In the genomic region with DNA sequence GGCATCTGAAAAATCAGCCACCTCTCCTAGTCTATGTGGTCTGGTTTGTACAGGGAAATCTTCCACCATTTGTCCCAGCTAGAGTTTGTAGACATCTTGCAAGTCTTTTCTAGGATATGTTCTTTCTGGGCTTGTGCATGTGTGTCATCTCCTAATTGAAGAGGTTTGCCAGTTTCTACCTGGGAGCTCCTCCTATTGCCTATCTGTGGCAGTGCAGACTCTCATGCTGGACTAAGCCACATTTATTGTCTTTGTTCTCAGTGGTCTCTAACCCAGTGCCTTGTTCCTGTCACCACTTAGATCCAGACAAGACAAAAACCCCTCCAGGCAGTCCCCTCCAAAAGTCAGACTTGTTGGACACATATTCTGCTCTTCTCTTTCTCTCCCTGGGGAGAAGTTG, we compare ENCODE assay signal across 19 cellular contexts.
DNase-seq lines count a peak whose midpoint lies in the region; ATAC-seq and TF ChIP-seq lines count a peak whose summit lies in the region.
"Had no signal": no experiment of that assay in that cellular context is flagged by ENCODE, and none has a peak within 500 bp of the region (broad histone marks: within the 10 kb centered on the region; RNA-seq: fewer than 3 reads in every experiment).

No MANE protein-coding gene starts in this region.

- H4K20me1 ChIP-seq in GM23338 (replicated peaks; ENCODE audit: insufficient read depth) (no peaks in the 10 kb centered on the region), OCI-LY1 (ENCODE audit: insufficient read depth, low read length) (no peaks in the 10 kb centered on the region)

- H3K4me1 ChIP-seq in GM23338 (ENCODE audit: insufficient read depth) (no peaks in the 10 kb centered on the region), OCI-LY1 (ENCODE audit: insufficient read depth, low read length, severe bottlenecking) (no peaks in the 10 kb centered on the region)
- H3K4me1 ChIP-seq: HAP-1 had no signal

- H3K27me3 ChIP-seq in GM23338 (ENCODE audit: insufficient read depth) (no peaks in the 10 kb centered on the region), OCI-LY1 (ENCODE audit: insufficient read depth, low read length) (no peaks in the 10 kb centered on the region)

- H3F3A ChIP-seq in GM23338 (replicated peaks; ENCODE audit: low read depth) (no peaks in the 10 kb centered on the region), OCI-LY1 (ENCODE audit: insufficient read depth, low read length) (no peaks in the 10 kb centered on the region)

- H3K4me3 Mint-ChIP-seq in GM23338, result no peak overlapping the region
- H3K4me3 Mint-ChIP-seq: CD14-positive monocyte, T-helper 17 cell had no signal

- H3K36me3 Mint-ChIP-seq in GM23338 (ENCODE audit: low read depth), result peaks cover 3% of the 10 kb centered on the region; the same call in 2 of the 3 replicates
- H3K36me3 Mint-ChIP-seq: CD14-positive monocyte had no signal

- no peak overlapping the region for H3K27ac Mint-ChIP-seq in GM23338
- H3K27ac Mint-ChIP-seq: CD14-positive monocyte, T-helper 17 cell had no signal

- no peaks in the 10 kb centered on the region for H3K9me3 ChIP-seq in OCI-LY1 (ENCODE audit: low read length)
- H3K9me3 ChIP-seq: HAP-1 had no signal

- H3K4me2 ChIP-seq in GM23338 (no peak overlapping the region), OCI-LY1 (ENCODE audit: low read length) (no peak overlapping the region)

- DNase-seq in GM23338 (ENCODE audit: low spot score), result peak; percentile 40
- no peak for DNase-seq in epithelial cell of proximal tubule (ENCODE audit: low read depth)
- no peak for DNase-seq in DMS153 (lab: John Stamatoyannopoulos, UW)
- DNase-seq: AML-193, NCI-H1048, NCI-H1436 treated with DMSO at 0.1 percent for 48 hours, NCI-H2029 treated with DMSO at 0.1 percent for 48 hours, NCI-H2171 treated with DMSO at 0.1 percent for 48 hours, NCI-H446 treated with DMSO at 0.1 percent for 48 hours, NCI-H748 treated with DMSO at 0.1 percent for 48 hours, T-helper 17 cell had no signal

- TF ChIP-seq CTCF in 22Rv1 (IDR thresholded peaks at IDR 0.05) (peak; percentile 15; the same call in 1 of the 2 replicates), GM23338 (conservative IDR thresholded peaks at IDR 0.05; ENCODE audit: low read depth in 2 of 2) (peak; percentile 49 to 55), OCI-LY1 (IDR thresholded peaks at IDR 0.05; ENCODE audit: low read length) (peak; percentile 28; the same call in 1 of the 2 replicates), epithelial cell of proximal tubule (conservative IDR thresholded peaks at IDR 0.05; ENCODE audit: low read depth, low read length) (peak; percentile 34)

- H3K36me3 ChIP-seq in GM23338 (ENCODE audit: insufficient read depth) (no peaks in the 10 kb centered on the region), OCI-LY1 (ENCODE audit: insufficient read depth, low read length) (no peaks in the 10 kb centered on the region)
- H3K36me3 ChIP-seq: HAP-1 had no signal

- peaks cover 29% of the 10 kb centered on the region for H3K9me3 Mint-ChIP-seq in GM23338

- no peak overlapping the region for H3K9ac ChIP-seq in OCI-LY1 (ENCODE audit: low read length)

- no peaks in the 10 kb centered on the region for H3K79me2 ChIP-seq in GM23338 (replicated peaks; ENCODE audit: insufficient read depth)
- H3K79me2 ChIP-seq in OCI-LY1 (ENCODE audit: insufficient read depth, low read length), result no peaks in the 10 kb centered on the region

- ATAC-seq in GM23338, result peak; percentile 72
- no peak for ATAC-seq in GM18907 (IDR thresholded peaks at IDR 0.05; ENCODE audit: unreplicated experiment)
- no peak for ATAC-seq in GM19467 (IDR thresholded peaks at IDR 0.05; ENCODE audit: unreplicated experiment)
- ATAC-seq in GM21381 (IDR thresholded peaks at IDR 0.05; ENCODE audit: unreplicated experiment), result no peak
- ATAC-seq: T-helper 17 cell had no signal

- peaks cover 9% of the 10 kb centered on the region for H3K27me3 Mint-ChIP-seq in GM23338 (ENCODE audit: insufficient read depth, low read depth, poor library complexity)

- peaks cover 14% of the 10 kb centered on the region for H3K4me1 Mint-ChIP-seq in GM23338
- H3K4me1 Mint-ChIP-seq: CD14-positive monocyte, T-helper 17 cell had no signal

- H3K27ac ChIP-seq in 22Rv1 (no peak overlapping the region), GM23338 (ENCODE audit: low read depth) (no peak overlapping the region), OCI-LY1 (ENCODE audit: low read depth, low read length, poor library complexity, severe bottlenecking) (no peak overlapping the region)
- H3K27ac ChIP-seq: HL-60 had no signal

- H2AFZ ChIP-seq in GM23338, result no peak overlapping the region
- H2AFZ ChIP-seq in OCI-LY1 (ENCODE audit: low read length), result no peak overlapping the region

- H3K9me2 ChIP-seq in GM23338 (ENCODE audit: insufficient read depth) (peaks cover 18% of the 10 kb centered on the region), OCI-LY1 (ENCODE audit: low read depth, low read length) (no peaks in the 10 kb centered on the region)

- H3K4me3 ChIP-seq in GM23338 (no peak overlapping the region), OCI-LY1 (ENCODE audit: low read depth, low read length, poor library complexity, severe bottlenecking) (no peak overlapping the region), epithelial cell of proximal tubule (ENCODE audit: low read depth, low read length) (no peak overlapping the region)
- H3K4me3 ChIP-seq: HAP-1 had no signal

TF ChIP-seq in GM23338, 12 proteins besides CTCF, POLR2A, EP300 and RAD21:
- no peak for TF ChIP-seq EZH2 (IDR thresholded peaks at IDR 0.05; ENCODE audit: low read depth, unreplicated experiment)
- TF ChIP-seq ZNF114 (CRISPR knock-in tag; IDR thresholded peaks at IDR 0.05), result no peak
- TF ChIP-seq JUNB (IDR thresholded peaks at IDR 0.05; ENCODE audit: unreplicated experiment), result no peak
- no peak for TF ChIP-seq STAT1 (IDR thresholded peaks at IDR 0.05; ENCODE audit: unreplicated experiment)
- no peak for TF ChIP-seq ZNF331 (CRISPR knock-in tag; IDR thresholded peaks at IDR 0.05; ENCODE audit: low read depth)
- no peak for TF ChIP-seq POLR2AphosphoS5 (IDR thresholded peaks at IDR 0.05; ENCODE audit: low read depth)
- TF ChIP-seq NANOG (IDR thresholded peaks at IDR 0.05; ENCODE audit: borderline replicate concordance), result no peak
- TF ChIP-seq, protein P1, sequence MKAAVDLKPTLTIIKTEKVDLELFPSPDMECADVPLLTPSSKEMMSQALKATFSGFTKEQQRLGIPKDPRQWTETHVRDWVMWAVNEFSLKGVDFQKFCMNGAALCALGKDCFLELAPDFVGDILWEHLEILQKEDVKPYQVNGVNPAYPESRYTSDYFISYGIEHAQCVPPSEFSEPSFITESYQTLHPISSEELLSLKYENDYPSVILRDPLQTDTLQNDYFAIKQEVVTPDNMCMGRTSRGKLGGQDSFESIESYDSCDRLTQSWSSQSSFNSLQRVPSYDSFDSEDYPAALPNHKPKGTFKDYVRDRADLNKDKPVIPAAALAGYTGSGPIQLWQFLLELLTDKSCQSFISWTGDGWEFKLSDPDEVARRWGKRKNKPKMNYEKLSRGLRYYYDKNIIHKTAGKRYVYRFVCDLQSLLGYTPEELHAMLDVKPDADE (IDR thresholded peaks at IDR 0.05), result no peak
- TF ChIP-seq EZH2phosphoT487 (IDR thresholded peaks at IDR 0.05; ENCODE audit: unreplicated experiment), result no peak
